15 cellular contexts compared by ENCODE assay signal in genomic region chr9:117957267-117957666, GRCh38.
A peak's percentile ranks its signal among the peaks of the same experiment; 100 is the strongest.
DNase-seq lines count a peak whose midpoint lies in the region; ATAC-seq and TF ChIP-seq lines count a peak whose summit lies in the region.
"Had no signal": no experiment of that assay in that cellular context is flagged by ENCODE, and none has a peak within 500 bp of the region (broad histone marks: within the 10 kb centered on the region; RNA-seq: fewer than 3 reads in every experiment).

No MANE protein-coding gene starts in this region.

- no peaks in the 10 kb centered on the region for H3K4me1 ChIP-seq in left lung
- H3K4me1 ChIP-seq: heart left ventricle had no signal

- H3K27me3 ChIP-seq in left lung = no peaks in the 10 kb centered on the region
- H3K27me3 ChIP-seq: esophagus squamous epithelium, heart left ventricle, ovary had no signal

- no peak for TF ChIP-seq CTCF in left lung (IDR thresholded peaks at IDR 0.05)

- no peaks in the 10 kb centered on the region for H3K9me3 ChIP-seq in left lung
- H3K9me3 ChIP-seq: esophagus squamous epithelium, heart left ventricle, ovary had no signal

- H3K27ac ChIP-seq in left lung = no peak overlapping the region
- H3K27ac ChIP-seq: heart left ventricle, ovary had no signal

- DNase-seq in DMS79 treated with DMSO at 0.1 percent for 48 hours (lab: John Stamatoyannopoulos, UW) = peak; percentile 93
- DNase-seq in NCI-H1436 treated with DMSO at 0.1 percent for 48 hours (lab: John Stamatoyannopoulos, UW) = peak; percentile 67
- DNase-seq in NOMO-1 treated with dmso at 0.1 percent for 144 hours (lab: John Stamatoyannopoulos, UW; ENCODE audit: unreplicated experiment) = peak; percentile 58
- DNase-seq in left lung = no peak
- DNase-seq in ecto neural progenitor cell (ENCODE audit: low spot score) = no peak
- DNase-seq: activated CD4-positive, alpha-beta T cell treated with anti-CD3 and anti-CD28 coated beads, Interleukin-2, amount 50 U/mL, for 48 hours; amniotic stem cell; cortex of kidney; esophagus squamous epithelium; heart left ventricle; ovary; T1000 had no signal

- ATAC-seq in left lung (peak; percentile 52), HG03457 (IDR thresholded peaks at IDR 0.05; ENCODE audit: unreplicated experiment) (no peak), GM18861 (IDR thresholded peaks at IDR 0.05; ENCODE audit: unreplicated experiment) (no peak), HG03442 (IDR thresholded peaks at IDR 0.05; ENCODE audit: unreplicated experiment) (no peak)
- ATAC-seq: heart left ventricle had no signal

- intact Hi-C loops in left lung (cut with DNase I) = no loop called here

- no peak overlapping the region for H3K4me3 ChIP-seq in left lung
- H3K4me3 ChIP-seq: esophagus squamous epithelium, heart left ventricle, ovary had no signal

- H3K36me3 ChIP-seq in left lung = no peaks in the 10 kb centered on the region
- H3K36me3 ChIP-seq: esophagus squamous epithelium, heart left ventricle, ovary had no signal

Comparison
In these comparisons a context has a peak if more than half of its experiments do, and no peak if none do; other contexts are left out.
1. DNase-seq: peak in DMS79 treated with DMSO at 0.1 percent for 48 hours (single experiment), NCI-H1436 treated with DMSO at 0.1 percent for 48 hours (single experiment) and NOMO-1 treated with dmso at 0.1 percent for 144 hours (single experiment); none in left lung (0 of 2) and ecto neural progenitor cell (single experiment).